In genomic region chr5:157292599-157292998, GRCh38 we compare ENCODE assay signal across 34 cellular contexts. TPM values are rescaled to one million over a fixed set of nuclear protein-coding genes. Genes with fewer than 3 reads are reported as not detected.
DNase-seq lines count a peak whose midpoint lies in the region; ATAC-seq, FAIRE-seq and TF ChIP-seq lines count a peak whose summit lies in the region.
"Had no signal": no experiment of that assay in that cellular context is flagged by ENCODE, and none has a peak within 500 bp of the region (broad histone marks: within the 10 kb centered on the region; RNA-seq: fewer than 3 reads in every experiment).

No MANE protein-coding gene starts in this region.

- peaks cover 74% of the 10 kb centered on the region for H3K4me1 Mint-ChIP-seq in activated T-cell treated with anti-CD3 and anti-CD28 coated beads, Interleukin-2, amount 50 U/mL, for 4 hours (ENCODE audit: low read depth)
- H3K4me1 Mint-ChIP-seq in stimulated activated effector memory CD8-positive, alpha-beta T cell treated with anti-CD3 and anti-CD28 coated beads, Interleukin-12 subunit alpha, Interleukin-12 subunit beta, amount 100 ng/mL, for 72 hours, result peaks cover 66% of the 10 kb centered on the region

- TF ChIP-seq POLR2A in testis (IDR thresholded peaks at IDR 0.05), result no peak

- peak; percentile 33 for FAIRE-seq in GM18507 (lab: Jason Lieb, UNC)
- FAIRE-seq: colon, G401.6 had no signal

- WGBS in testis, 2 donors, result 95 to 97% methylated on average over 3 of the region's 3 CpGs

- no peaks in the 10 kb centered on the region for H3K4me1 ChIP-seq in testis
- H3K4me1 ChIP-seq: ascending aorta, left lung, vagina had no signal

- H3K36me3 ChIP-seq in testis (ENCODE audit: low read depth, missing control alignments), result no peaks in the 10 kb centered on the region
- H3K36me3 ChIP-seq: thyroid gland, vagina had no signal

- no peak overlapping the region for H3K27ac ChIP-seq in testis
- H3K27ac ChIP-seq: ascending aorta, left lung, stomach, thyroid gland, vagina had no signal

- H3K4me3 Mint-ChIP-seq in activated T-cell treated with anti-CD3 and anti-CD28 coated beads, Interleukin-2, amount 50 U/mL, for 4 hours, result no peak overlapping the region
- H3K4me3 Mint-ChIP-seq in stimulated activated effector memory CD8-positive, alpha-beta T cell treated with anti-CD3 and anti-CD28 coated beads, Interleukin-12 subunit alpha, Interleukin-12 subunit beta, amount 100 ng/mL, for 72 hours, result no peak overlapping the region
- H3K4me3 Mint-ChIP-seq: activated CD4-positive, alpha-beta T cell treated with anti-CD3 and anti-CD28 coated beads, Interleukin-2, amount 10 ng/mL, durations not matched to agents 7 days and 5 days; activated T-helper 17 cell treated with anti-CD3 and anti-CD28 coated beads, Interleukin-2, amount 50 U/mL, for 72 hours; T-helper 2 cell treated with Interferon-gamma antibody and Interleukin-4, amounts not matched to agents 5 μg/mL and 100 μg/mL, for 36 hours had no signal

- H3K9me3 ChIP-seq in testis, result no peaks in the 10 kb centered on the region
- H3K9me3 ChIP-seq: ascending aorta, Caco-2, left lung, stomach, thyroid gland, vagina had no signal

- no peaks in the 10 kb centered on the region for H3K27me3 Mint-ChIP-seq in activated T-cell treated with anti-CD3 and anti-CD28 coated beads, Interleukin-2, amount 50 U/mL, for 4 hours (ENCODE audit: low read depth)
- H3K27me3 Mint-ChIP-seq: activated CD4-positive, alpha-beta T cell treated with anti-CD3 and anti-CD28 coated beads, Interleukin-2, amount 10 ng/mL, durations not matched to agents 7 days and 5 days; activated T-helper 17 cell treated with anti-CD3 and anti-CD28 coated beads, Interleukin-2, amount 50 U/mL, for 72 hours had no signal

- peak; percentile 70 to 74 for ATAC-seq in activated T-cell treated with anti-CD3 and anti-CD28 coated beads, Interleukin-2, amount 50 U/mL, for 4 hours
- ATAC-seq in stimulated activated effector memory CD8-positive, alpha-beta T cell treated with anti-CD3 and anti-CD28 coated beads, Interleukin-12 subunit alpha, Interleukin-12 subunit beta, amount 100 ng/mL, for 72 hours, result peak; percentile 84
- ATAC-seq: activated T-helper 17 cell treated with anti-CD3 and anti-CD28 coated beads, Interleukin-2, amount 50 U/mL, for 72 hours; left lung; Panc1; right cardiac atrium had no signal

- peaks cover 69% of the 10 kb centered on the region for H3K36me3 Mint-ChIP-seq in activated T-cell treated with anti-CD3 and anti-CD28 coated beads, Interleukin-2, amount 50 U/mL, for 4 hours (ENCODE audit: insufficient read depth)
- peaks cover 100% of the 10 kb centered on the region for H3K36me3 Mint-ChIP-seq in stimulated activated effector memory CD8-positive, alpha-beta T cell treated with anti-CD3 and anti-CD28 coated beads, Interleukin-12 subunit alpha, Interleukin-12 subunit beta, amount 100 ng/mL, for 72 hours

- intact Hi-C loops in testis (cut with DNase I; ENCODE audit: low total_unique reads), result no loop called here

- no peak for TF ChIP-seq CTCF in testis (IDR thresholded peaks at IDR 0.05)

- DNase-seq in activated T-cell treated with anti-CD3 and anti-CD28 coated beads, Interleukin-2, amount 50 U/mL, for 4 hours, result no peak
- DNase-seq in activated T-cell treated with anti-CD3 and anti-CD28 coated beads for 4 hours, result no peak
- no peak for DNase-seq in GM18507 (ENCODE audit: extremely low spot score, insufficient read length, low read depth)
- DNase-seq in fibroblast of gingiva (ENCODE audit: low read depth), result peak; percentile 33
- no peak for DNase-seq in stimulated activated effector memory CD8-positive, alpha-beta T cell treated with anti-CD3 and anti-CD28 coated beads, Interleukin-12 subunit alpha, Interleukin-12 subunit beta, amount 100 ng/mL, for 72 hours (ENCODE audit: low spot score in 2 of 2)
- no peak for DNase-seq in testis
- DNase-seq in NAMALWA (ENCODE audit: low spot score), result no peak
- no peak for DNase-seq in activated effector memory CD4-positive, alpha-beta T cell treated with Interleukin-2 at 50 U/mL for 16 hours
- DNase-seq: activated CD4-positive, alpha-beta T cell treated with anti-CD3 and anti-CD28 coated beads, Interleukin-2, amount 10 ng/mL, durations not matched to agents 7 days and 5 days; Caco-2; glutamatergic neuron; HCEC 1CT; islet precursor cell; KG1; left lung; mesenchymal stem cell; MM.1S; NCI-H1436; NCI-H2107; NCI-H345; posterior cingulate gyrus; right cardiac atrium; SHP77; stimulated activated CD4-positive, alpha-beta T cell treated with anti-CD3 and anti-CD28 coated beads, Interleukin-1b, Interleukin-23, amount 100 ng/mL, for 48 hours; stomach; thyroid gland had no signal

- no peaks in the 10 kb centered on the region for H3K9me3 Mint-ChIP-seq in activated T-cell treated with anti-CD3 and anti-CD28 coated beads, Interleukin-2, amount 50 U/mL, for 4 hours
- no peaks in the 10 kb centered on the region for H3K9me3 Mint-ChIP-seq in stimulated activated effector memory CD8-positive, alpha-beta T cell treated with anti-CD3 and anti-CD28 coated beads, Interleukin-12 subunit alpha, Interleukin-12 subunit beta, amount 100 ng/mL, for 72 hours
- H3K9me3 Mint-ChIP-seq: activated CD4-positive, alpha-beta T cell treated with anti-CD3 and anti-CD28 coated beads, Interleukin-2, amount 10 ng/mL, durations not matched to agents 7 days and 5 days; activated naive CD4-positive, alpha-beta T cell treated with anti-CD3 and anti-CD28 coated beads, Interleukin-2, amount 50 U/mL, for 72 hours; activated T-helper 17 cell treated with anti-CD3 and anti-CD28 coated beads, Interleukin-2, amount 50 U/mL, for 72 hours; T-helper 2 cell treated with Interferon-gamma antibody and Interleukin-4, amounts not matched to agents 5 μg/mL and 100 μg/mL, for 36 hours had no signal

- no peaks in the 10 kb centered on the region for H3K27me3 ChIP-seq in testis
- H3K27me3 ChIP-seq: ascending aorta, left lung, stomach, thyroid gland, vagina had no signal

- H3K27ac Mint-ChIP-seq in stimulated activated effector memory CD8-positive, alpha-beta T cell treated with anti-CD3 and anti-CD28 coated beads, Interleukin-12 subunit alpha, Interleukin-12 subunit beta, amount 100 ng/mL, for 72 hours, result peak overlapping the region; percentile 43
- H3K27ac Mint-ChIP-seq: activated naive CD4-positive, alpha-beta T cell treated with anti-CD3 and anti-CD28 coated beads, Interleukin-2, amount 50 U/mL, for 72 hours had no signal

- H3K4me3 ChIP-seq in testis, result no peak overlapping the region
- H3K4me3 ChIP-seq: ascending aorta, left lung, stomach, thyroid gland, vagina had no signal

RNA-seq across cellular contexts. Expression of gene CYFIP2, which starts 26.7 kb away (rescaled TPM):
- total RNA-seq in activated T-cell treated with anti-CD3 and anti-CD28 coated beads, Interleukin-2, amount 50 U/mL, for 4 hours, result 100 to 1,000 TPM; 160 to 191 (median 175) TPM
- 10 to 100 TPM; 32.1 to 41.4 TPM for total RNA-seq in testis
- polyA plus RNA-seq in testis (ENCODE audit: insufficient read depth, low read depth, low replicate concordance), result 21.7 TPM
